Comparison of ENCODE assay signal across 12 cellular contexts in genomic region chr22:39313258-39314001, GRCh38. TPM values are rescaled to one million over a fixed set of nuclear protein-coding genes. Genes with fewer than 3 reads are reported as not detected.
DNase-seq lines count a peak whose midpoint lies in the region; ATAC-seq and TF ChIP-seq lines count a peak whose summit lies in the region.
"Had no signal": no experiment of that assay in that cellular context is flagged by ENCODE, and none has a peak within 500 bp of the region (broad histone marks: within the 10 kb centered on the region; RNA-seq: fewer than 3 reads in every experiment).

No MANE protein-coding gene starts in this region.

- no peaks in the 10 kb centered on the region for H3K9me3 ChIP-seq in left ventricle myocardium inferior (replicated peaks)
- H3K9me3 ChIP-seq in RWPE2 (ENCODE audit: severe bottlenecking) = no peaks in the 10 kb centered on the region
- H3K9me3 ChIP-seq in spleen = no peaks in the 10 kb centered on the region
- no peaks in the 10 kb centered on the region for H3K9me3 ChIP-seq in MM.1S (replicated peaks; ENCODE audit: insufficient read depth, low read length)

- peaks cover 98% of the 10 kb centered on the region for H3K4me1 ChIP-seq in left ventricle myocardium inferior
- H3K4me1 ChIP-seq in RWPE2 (ENCODE audit: insufficient read depth, poor library complexity, severe bottlenecking) = peaks cover 48% of the 10 kb centered on the region
- H3K4me1 ChIP-seq in spleen = peaks cover 53 to 100% (median 88%) of the 10 kb centered on the region in 6 donors
- H3K4me1 ChIP-seq in MM.1S (ENCODE audit: low read length) = peaks cover 18% of the 10 kb centered on the region

- peaks cover 82% of the 10 kb centered on the region for H3K36me3 Mint-ChIP-seq in effector memory CD8-positive, alpha-beta T cell (ENCODE audit: insufficient read depth)

- H3F3A ChIP-seq in MM.1S (ENCODE audit: insufficient read depth, low read length) = peaks cover 99% of the 10 kb centered on the region

- DNase-seq in left ventricle myocardium inferior = no peak
- no peak for DNase-seq in left ventricle myocardium superior
- no peak for DNase-seq in RWPE2 (ENCODE audit: low spot score)
- DNase-seq in effector memory CD8-positive, alpha-beta T cell = no peak
- no peak for DNase-seq in spleen
- DNase-seq in MM.1S = no peak
- no peak for DNase-seq in activated effector memory CD4-positive, alpha-beta T cell treated with anti-CD3 and anti-CD28 coated beads, Interleukin-2, amount 50 U/mL, for 16 hours
- DNase-seq: NCI-H1417 had no signal

- no peak overlapping the region for H3K9ac ChIP-seq in MM.1S (ENCODE audit: low read length)

- H3K4me3 ChIP-seq in left ventricle myocardium inferior = peak overlapping the region; percentile 6
- no peak overlapping the region for H3K4me3 ChIP-seq in RWPE2 (ENCODE audit: severe bottlenecking)
- H3K4me3 ChIP-seq in spleen = no peak overlapping the region
- H3K4me3 ChIP-seq in MM.1S (ENCODE audit: low read length) = no peak overlapping the region
- H3K4me3 ChIP-seq: hepatocyte had no signal

- no peak for TF ChIP-seq CTCF in left ventricle myocardium inferior (IDR thresholded peaks at IDR 0.05; ENCODE audit: borderline replicate concordance)
- no peak for TF ChIP-seq CTCF in RWPE2 (IDR thresholded peaks at IDR 0.05; ENCODE audit: poor library complexity, severe bottlenecking)
- no peak for TF ChIP-seq CTCF in spleen (IDR thresholded peaks at IDR 0.05 in 8 of 11, conservative IDR thresholded peaks at IDR 0.05 in 3 of 11)
- no peak for TF ChIP-seq CTCF in MM.1S (IDR thresholded peaks at IDR 0.05; ENCODE audit: low read length)

- H3K36me3 ChIP-seq in left ventricle myocardium inferior (peaks cover 68% of the 10 kb centered on the region), RWPE2 (ENCODE audit: low read depth) (peaks cover 74% of the 10 kb centered on the region), spleen (peaks cover 14 to 91% (median 66%) of the 10 kb centered on the region in 6 donors), MM.1S (replicated peaks; ENCODE audit: insufficient read depth, low read length) (peaks cover 41% of the 10 kb centered on the region)

- no peak overlapping the region for H3K4me3 Mint-ChIP-seq in effector memory CD8-positive, alpha-beta T cell
- H3K4me3 Mint-ChIP-seq: B cell had no signal

- no peaks in the 10 kb centered on the region for H3K27me3 ChIP-seq in left ventricle myocardium inferior (ENCODE audit: low read depth)
- no peaks in the 10 kb centered on the region for H3K27me3 ChIP-seq in RWPE2 (ENCODE audit: insufficient read depth, poor library complexity, severe bottlenecking)
- H3K27me3 ChIP-seq in spleen (replicated peaks in 1 of 7) = no peaks in the 10 kb centered on the region
- no peaks in the 10 kb centered on the region for H3K27me3 ChIP-seq in MM.1S (replicated peaks; ENCODE audit: insufficient read depth, low read length)
- H3K27me3 ChIP-seq: dorsolateral prefrontal cortex, hepatocyte had no signal

- peaks cover 53% of the 10 kb centered on the region for H3K79me2 ChIP-seq in MM.1S (ENCODE audit: low read length)

- H3K27ac ChIP-seq in left ventricle myocardium inferior (replicated peaks) = peak overlapping the region; percentile 93
- peak overlapping the region; percentile 96 for H3K27ac ChIP-seq in RWPE2 (ENCODE audit: poor library complexity, severe bottlenecking)
- H3K27ac ChIP-seq in spleen = peak overlapping the region in 7 of 8 donors; percentile 32 to 97 (median 56)
- H3K27ac ChIP-seq in MM.1S (ENCODE audit: low read length) = no peak overlapping the region
- H3K27ac ChIP-seq: hepatocyte had no signal

- TF ChIP-seq POLR2A in spleen (IDR thresholded peaks at IDR 0.05) = no peak

- H2AFZ ChIP-seq in MM.1S (ENCODE audit: low read length) = no peak overlapping the region
- H2AFZ ChIP-seq: hepatocyte had no signal

- no peaks in the 10 kb centered on the region for H3K9me2 ChIP-seq in MM.1S (replicated peaks; ENCODE audit: insufficient read depth, low read length)

- intact Hi-C loops in left ventricle myocardium inferior (cut with micrococcal nuclease) (loop anchor here (5.0 kb wide), 1 partner anchor 141 kb away; no protein-coding TSS in a partner anchor), left ventricle myocardium superior (cut with micrococcal nuclease) (no loop called here), spleen (cut with DNase I; ENCODE audit: low total_unique reads) (loop anchor here (10.0 kb wide), 1 partner anchor 299 kb away; the partner anchor contains the start of gene APOBEC3C)

- H3K27me3 Mint-ChIP-seq in effector memory CD8-positive, alpha-beta T cell = no peaks in the 10 kb centered on the region
- H3K27me3 Mint-ChIP-seq: B cell had no signal

- peak overlapping the region; percentile 31 to 90 for H3K27ac Mint-ChIP-seq in effector memory CD8-positive, alpha-beta T cell
- H3K27ac Mint-ChIP-seq: B cell had no signal

- H3K4me1 Mint-ChIP-seq in effector memory CD8-positive, alpha-beta T cell (ENCODE audit: low read depth in 2 of 2) = peaks cover 30 to 44% of the 10 kb centered on the region in 2 donors

- 70 to 84% (median 76%) methylated on average over 18 to 20 of the region's 20 CpGs for WGBS in spleen, 5 donors

- no peak overlapping the region for H3K4me2 ChIP-seq in MM.1S (ENCODE audit: low read depth, low read length)
- H3K4me2 ChIP-seq: hepatocyte had no signal

- H4K20me1 ChIP-seq in MM.1S (ENCODE audit: insufficient read depth, low read length) = peaks cover 68% of the 10 kb centered on the region

- no peaks in the 10 kb centered on the region for H3K9me3 Mint-ChIP-seq in effector memory CD8-positive, alpha-beta T cell

- ATAC-seq in left ventricle myocardium superior (no peak), RWPE2 (ENCODE audit: low read depth) (no peak), HG02588 (IDR thresholded peaks at IDR 0.05; ENCODE audit: unreplicated experiment) (no peak)
- ATAC-seq in effector memory CD8-positive, alpha-beta T cell (replicated peaks) = no peak

RNA-seq across cellular contexts. Expression of gene RPL3, which starts 6.0 kb away (rescaled TPM):
- total RNA-seq in left ventricle myocardium inferior (325 TPM), left ventricle myocardium superior (319 TPM), spleen (1,000 to 10,000 TPM; 1,607 to 2,098 (median 1,685) TPM)
- 1,000 to 10,000 TPM; 4,418 to 6,240 (median 4,821) TPM for polyA plus RNA-seq in spleen

RNA-seq across cellular contexts. Expression of gene SYNGR1, which starts 36.4 kb away (rescaled TPM):
- total RNA-seq in left ventricle myocardium inferior (37.7 TPM), left ventricle myocardium superior (41.3 TPM), spleen (10 to 100 TPM in 4 of 7 donors, 1 to 10 TPM in 3; 8.0 to 32.3 (median 16.1) TPM)
- polyA plus RNA-seq in spleen = 10 to 100 TPM in 2 of 3 donors, 1 to 10 TPM in 1; 9.5 to 35.1 (median 10.5) TPM
